ENCODE assay signal across 17 cellular contexts in the genomic region with DNA sequence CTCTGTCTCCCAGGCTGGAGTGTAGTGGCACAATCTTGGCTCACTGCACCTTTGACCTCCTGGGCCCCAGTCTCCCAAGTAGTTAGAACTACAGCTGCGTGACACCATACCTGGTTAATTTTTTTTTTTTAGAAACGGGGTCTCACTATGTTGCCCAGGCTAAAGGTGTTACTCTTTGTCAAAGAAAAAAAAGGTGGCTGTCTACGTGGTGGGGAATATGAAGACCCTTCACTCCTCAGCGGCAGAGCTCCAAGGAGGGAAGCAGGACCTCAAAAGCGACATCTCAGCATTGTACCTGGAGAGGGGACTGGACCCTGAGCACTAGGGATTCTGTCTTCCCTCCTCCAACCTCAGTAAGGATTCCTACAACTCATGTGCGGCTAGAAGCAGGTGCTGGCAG. TPM values are rescaled to one million over a fixed set of nuclear protein-coding genes. Genes with fewer than 3 reads are reported as not detected.
DNase-seq lines count a peak whose midpoint lies in the region; ATAC-seq and TF ChIP-seq lines count a peak whose summit lies in the region.
"Had no signal": no experiment of that assay in that cellular context is flagged by ENCODE, and none has a peak within 500 bp of the region (broad histone marks: within the 10 kb centered on the region; RNA-seq: fewer than 3 reads in every experiment).

No MANE protein-coding gene starts in this region.

- no peak for TF ChIP-seq CTCF in heart right ventricle (IDR thresholded peaks at IDR 0.05)
- no peak for TF ChIP-seq CTCF in chondrocyte (IDR thresholded peaks at IDR 0.05)
- TF ChIP-seq CTCF in nephron (IDR thresholded peaks at IDR 0.05; ENCODE audit: unreplicated experiment in 3 of 3), result no peak
- TF ChIP-seq CTCF in vagina (IDR thresholded peaks at IDR 0.05), result no peak

- peak overlapping the region; percentile 100 for H3K27ac Mint-ChIP-seq in chondrocyte (ENCODE audit: unreplicated experiment)
- H3K27ac Mint-ChIP-seq in nephron, result peak overlapping the region; percentile 96 to 99 (median 98)
- H3K27ac Mint-ChIP-seq: GM23338 had no signal

- H3K36me3 Mint-ChIP-seq in chondrocyte (ENCODE audit: low read depth) (no peaks in the 10 kb centered on the region), nephron (ENCODE audit: low read depth) (no peaks in the 10 kb centered on the region)
- H3K36me3 Mint-ChIP-seq: naive B cell had no signal

- H3K4me3 Mint-ChIP-seq in chondrocyte (ENCODE audit: unreplicated experiment), result no peak overlapping the region
- no peak overlapping the region for H3K4me3 Mint-ChIP-seq in nephron
- H3K4me3 Mint-ChIP-seq: activated naive CD4-positive, alpha-beta T cell treated with anti-CD3 and anti-CD28 coated beads for 36 hours; CD4-positive, alpha-beta T cell; GM23338; naive B cell had no signal

- H3K27ac ChIP-seq in heart right ventricle (peak overlapping the region in 7 of 10 donors; percentile 46 to 92 (median 88)), vagina (peak overlapping the region; percentile 87)

- intact Hi-C loops in heart right ventricle (cut with DNase I) (no loop called here), left cardiac atrium (cut with DNase I) (no loop called here), vagina (cut with DNase I) (no loop called here)

- 91 to 96% methylated on average over 6 of the region's 6 CpGs for WGBS in heart right ventricle, 2 donors

- ATAC-seq in heart right ventricle, result no peak
- ATAC-seq in left cardiac atrium, result no peak
- ATAC-seq: GM23338 had no signal

- TF ChIP-seq POLR2A in vagina (IDR thresholded peaks at IDR 0.05), result no peak

- H3K9me3 Mint-ChIP-seq in chondrocyte (ENCODE audit: low read depth) (peaks cover 2% of the 10 kb centered on the region), nephron (peaks cover 5% of the 10 kb centered on the region)
- H3K9me3 Mint-ChIP-seq: activated naive CD4-positive, alpha-beta T cell treated with anti-CD3 and anti-CD28 coated beads for 36 hours; CD4-positive, alpha-beta T cell; GM23338; naive B cell had no signal

- no peak for DNase-seq in heart right ventricle
- no peak for DNase-seq in left cardiac atrium
- DNase-seq in chondrocyte (ENCODE audit: low spot score), result no peak
- no peak for DNase-seq in vagina (ENCODE audit: extremely low spot score in 2 of 2)
- DNase-seq in central memory CD4-positive, alpha-beta T cell, result no peak
- no peak for DNase-seq in occipital lobe (lab: John Stamatoyannopoulos, UW)
- DNase-seq in H7, result no peak
- DNase-seq: activated CD4-positive, alpha-beta T cell treated with anti-CD3 and anti-CD28 coated beads, Interleukin-2, amount 50 U/mL, for 4 hours; activated naive CD4-positive, alpha-beta T cell treated with anti-CD3 and anti-CD28 coated beads for 36 hours; activated T-cell treated with anti-CD3 and anti-CD28 coated beads for 4 hours; CD4-positive, alpha-beta T cell; naive B cell; NCI-H187 treated with DMSO at 0.1 percent for 48 hours; RPMI8226 had no signal

- H3K4me1 Mint-ChIP-seq in chondrocyte (ENCODE audit: low read depth), result peaks cover 80% of the 10 kb centered on the region
- peaks cover 76% of the 10 kb centered on the region for H3K4me1 Mint-ChIP-seq in nephron

- H3K27me3 ChIP-seq in heart right ventricle (no peaks in the 10 kb centered on the region), vagina (no peaks in the 10 kb centered on the region), H7 (ENCODE audit: control insufficient read depth, insufficient read depth, low read length) (no peaks in the 10 kb centered on the region)

- H3K27me3 Mint-ChIP-seq in chondrocyte (ENCODE audit: low read depth) (no peaks in the 10 kb centered on the region), nephron (ENCODE audit: low read depth) (no peaks in the 10 kb centered on the region)
- H3K27me3 Mint-ChIP-seq: CD4-positive, alpha-beta T cell had no signal

- no peaks in the 10 kb centered on the region for H3K36me3 ChIP-seq in heart right ventricle
- no peaks in the 10 kb centered on the region for H3K36me3 ChIP-seq in vagina
- H3K36me3 ChIP-seq in H7 (replicated peaks; ENCODE audit: control insufficient read depth, insufficient read depth, low read length), result no peaks in the 10 kb centered on the region

- H3K4me3 ChIP-seq in heart right ventricle (no peak overlapping the region), vagina (no peak overlapping the region), H7 (ENCODE audit: insufficient read depth, low read depth, low read length) (no peak overlapping the region)
- H3K4me3 ChIP-seq: GM23338, lung had no signal

- H3K9me3 ChIP-seq in heart right ventricle, result no peaks in the 10 kb centered on the region
- H3K9me3 ChIP-seq in vagina, result no peaks in the 10 kb centered on the region

- H3K4me1 ChIP-seq in heart right ventricle, result peaks cover 3 to 79% (median 48%) of the 10 kb centered on the region in 9 donors
- H3K4me1 ChIP-seq in vagina, result peaks cover 48% of the 10 kb centered on the region

RNA-seq across cellular contexts. Expression of a gene that starts 16.4 kb away (rescaled TPM):
- total RNA-seq in heart right ventricle, result 1 to 10 TPM; 5.4 to 8.1 (median 6.6) TPM
- 1 to 10 TPM; 5.0 to 5.8 TPM for polyA plus RNA-seq in heart right ventricle
- 1 to 10 TPM; 6.5 to 8.7 TPM for total RNA-seq in left cardiac atrium
- total RNA-seq in chondrocyte, result 10.9 to 11.5 TPM (median 10.9 TPM) in 3 replicates
- 12.5 TPM for total RNA-seq in vagina
- 8.0 TPM for total RNA-seq in occipital lobe
- total RNA-seq in H7 (2014; rRNA removed; shearing (Covaris generic)), result 14.5 and 17.5 TPM in 2 replicates

RNA-seq across cellular contexts. Expression of a gene that starts 16.8 kb away (rescaled TPM):
- 1 to 10 TPM in 1 of 10 donors, under 1 TPM in 7, not detected in 2; 0.20 to 1.1 (median 0.41) TPM for total RNA-seq in heart right ventricle
- polyA plus RNA-seq in heart right ventricle, result under 1 TPM; 0.29 to 0.64 TPM
- 1 to 10 TPM in 1 of 2 donors, under 1 TPM in 1; 0.62 to 1.9 TPM for total RNA-seq in left cardiac atrium
- total RNA-seq in chondrocyte, result 1.8 to 4.5 TPM (median 4.0 TPM) in 3 replicates
- not detected for total RNA-seq in vagina
- 1.2 TPM for total RNA-seq in occipital lobe
- total RNA-seq in H7 (2014; rRNA removed; shearing (Covaris generic)), result 0.14 TPM in 1 of 2 replicates, not detected in the other
- total RNA-seq: GM23338 had no signal
